Comparison of ENCODE assay signal across 9 cellular contexts in the genomic region with DNA sequence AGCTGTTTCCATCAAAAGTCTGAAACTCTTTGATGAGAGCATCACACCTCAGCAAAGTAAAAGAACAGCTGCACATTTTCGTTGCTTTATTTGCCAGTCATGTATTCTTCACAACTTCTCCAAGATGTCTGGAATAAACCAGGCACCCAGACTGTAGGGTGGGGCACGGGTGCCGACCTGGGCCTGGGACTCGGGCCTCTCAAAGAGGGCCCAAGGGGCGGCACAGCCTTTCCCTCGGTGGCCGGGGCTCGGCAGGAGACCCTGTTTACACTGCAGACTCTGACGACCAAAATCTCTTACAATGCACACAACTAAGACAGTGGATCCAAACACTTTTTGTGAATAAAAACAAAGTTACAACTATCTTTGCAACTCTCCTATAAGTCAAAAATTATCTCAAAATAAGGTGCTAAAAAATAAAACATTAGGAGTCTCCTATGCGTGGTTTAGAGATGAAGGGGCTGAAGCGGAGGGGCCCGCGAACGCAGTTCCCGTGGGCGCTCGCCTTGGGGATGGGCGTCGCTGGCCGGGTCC. TPM values are rescaled to one million over a fixed set of nuclear protein-coding genes. Genes with fewer than 3 reads are reported as not detected.
DNase-seq lines count a peak whose midpoint lies in the region; ATAC-seq, FAIRE-seq and TF ChIP-seq lines count a peak whose summit lies in the region.
"Had no signal": no experiment of that assay in that cellular context is flagged by ENCODE, and none has a peak within 500 bp of the region (broad histone marks: within the 10 kb centered on the region; RNA-seq: fewer than 3 reads in every experiment).

No MANE protein-coding gene starts in this region.

- H3K36me3 ChIP-seq in astrocyte (ENCODE audit: insufficient read depth, low read length) (peaks cover 8% of the 10 kb centered on the region), kidney epithelial cell (ENCODE audit: control insufficient read depth, insufficient read depth, low read length) (peaks cover 1% of the 10 kb centered on the region), testis (ENCODE audit: low read depth, missing control alignments) (no peaks in the 10 kb centered on the region)

- H3K4me3 ChIP-seq in astrocyte (ENCODE audit: insufficient read depth, low read depth, low read length), result peak overlapping the region; percentile 89
- H3K4me3 ChIP-seq in kidney epithelial cell (ENCODE audit: low read depth, low read length), result peak overlapping the region; percentile 96
- H3K4me3 ChIP-seq in testis, result peak overlapping the region; percentile 81 to 94

- 0 to 2% methylated on average over 14 to 20 of the region's 20 CpGs for WGBS in testis, 2 donors

- TF ChIP-seq CTCF in astrocyte (IDR thresholded peaks at IDR 0.05; ENCODE audit: insufficient read depth, low read depth, low read length) (no peak), kidney epithelial cell (IDR thresholded peaks at IDR 0.05; ENCODE audit: insufficient read depth, low read length, poor library complexity, severe bottlenecking) (no peak), testis (IDR thresholded peaks at IDR 0.05) (no peak)

- no peaks in the 10 kb centered on the region for H3K27me3 ChIP-seq in astrocyte (ENCODE audit: insufficient read depth, low read length)
- H3K27me3 ChIP-seq in kidney epithelial cell (ENCODE audit: control insufficient read depth, insufficient read depth, low read length), result no peaks in the 10 kb centered on the region
- no peaks in the 10 kb centered on the region for H3K27me3 ChIP-seq in testis

- H3K9me3 ChIP-seq in astrocyte (ENCODE audit: insufficient read depth, low read depth, low read length), result no peaks in the 10 kb centered on the region
- H3K9me3 ChIP-seq in testis, result no peaks in the 10 kb centered on the region

- no peak for ATAC-seq in activated T-cell treated with anti-CD3 and anti-CD28 coated beads, Interleukin-2, amount 50 U/mL, for 72 hours (replicated peaks in 1 of 2)
- ATAC-seq in HG03095 (IDR thresholded peaks at IDR 0.05; ENCODE audit: unreplicated experiment) (no peak), GM21528 (IDR thresholded peaks at IDR 0.05; ENCODE audit: low FRiP score, unreplicated experiment) (no peak)

- peak overlapping the region; percentile 83 to 91 for H3K4me3 Mint-ChIP-seq in activated T-cell treated with anti-CD3 and anti-CD28 coated beads, Interleukin-2, amount 50 U/mL, for 72 hours
- H3K4me3 Mint-ChIP-seq in astrocyte (ENCODE audit: unreplicated experiment), result peak overlapping the region; percentile 88

- H3K4me1 ChIP-seq in astrocyte (ENCODE audit: insufficient read depth, low read length) (peaks cover 22% of the 10 kb centered on the region), testis (peaks cover 19% of the 10 kb centered on the region)

- peak overlapping the region; percentile 68 for H2AFZ ChIP-seq in astrocyte (ENCODE audit: low read depth, low read length)

- H3K9me3 Mint-ChIP-seq in activated T-cell treated with anti-CD3 and anti-CD28 coated beads, Interleukin-2, amount 50 U/mL, for 72 hours, result peaks cover 0 to 3% of the 10 kb centered on the region in 2 donors
- no peaks in the 10 kb centered on the region for H3K9me3 Mint-ChIP-seq in astrocyte (ENCODE audit: unreplicated experiment)

- no peaks in the 10 kb centered on the region for H3K27me3 Mint-ChIP-seq in activated T-cell treated with anti-CD3 and anti-CD28 coated beads, Interleukin-2, amount 50 U/mL, for 72 hours (ENCODE audit: low read depth)
- H3K27me3 Mint-ChIP-seq in astrocyte (ENCODE audit: low read depth, unreplicated experiment), result no peaks in the 10 kb centered on the region

- peak overlapping the region; percentile 84 for H3K9ac ChIP-seq in astrocyte (ENCODE audit: low read length)

- peaks cover 44% of the 10 kb centered on the region for H3K79me2 ChIP-seq in astrocyte (ENCODE audit: insufficient read depth, low read length)

- no peak for TF ChIP-seq POLR2A in testis (IDR thresholded peaks at IDR 0.05)
- no peak for TF ChIP-seq POLR2A in GM12891 (IDR thresholded peaks at IDR 0.05; ENCODE audit: low read depth, low read length)

- H3K36me3 Mint-ChIP-seq in activated T-cell treated with anti-CD3 and anti-CD28 coated beads, Interleukin-2, amount 50 U/mL, for 72 hours (ENCODE audit: insufficient read depth in 2 of 2), result peaks cover 3 to 13% of the 10 kb centered on the region in 2 donors
- H3K36me3 Mint-ChIP-seq in astrocyte (ENCODE audit: low read depth, unreplicated experiment), result peaks cover 11% of the 10 kb centered on the region

- peaks cover 41% of the 10 kb centered on the region for H4K20me1 ChIP-seq in astrocyte (ENCODE audit: insufficient read depth, low read length)

- peak overlapping the region; percentile 85 for H3K27ac Mint-ChIP-seq in activated T-cell treated with anti-CD3 and anti-CD28 coated beads, Interleukin-2, amount 50 U/mL, for 72 hours
- H3K27ac Mint-ChIP-seq in astrocyte (ENCODE audit: unreplicated experiment), result no peak overlapping the region

- peaks cover 51% of the 10 kb centered on the region for H3K4me1 Mint-ChIP-seq in activated T-cell treated with anti-CD3 and anti-CD28 coated beads, Interleukin-2, amount 50 U/mL, for 72 hours (ENCODE audit: low read depth)
- peaks cover 28% of the 10 kb centered on the region for H3K4me1 Mint-ChIP-seq in astrocyte (ENCODE audit: low read depth, unreplicated experiment)

- intact Hi-C loops in testis (cut with DNase I; ENCODE audit: low total_unique reads), result no loop called here

- H3K4me2 ChIP-seq in astrocyte (ENCODE audit: low read length), result peak overlapping the region; percentile 92

- H3K27ac ChIP-seq in astrocyte (ENCODE audit: low read depth, low read length) (peak overlapping the region; percentile 69), testis (peak overlapping the region; percentile 88 to 89)

- no peak for FAIRE-seq in astrocyte (lab: Jason Lieb, UNC)
- no peak for FAIRE-seq in GM12891 (lab: Jason Lieb, UNC)
- FAIRE-seq: endometrium had no signal

- DNase-seq in activated T-cell treated with anti-CD3 and anti-CD28 coated beads, Interleukin-2, amount 50 U/mL, for 72 hours, result no peak
- DNase-seq in activated T-cell treated with anti-CD3 and anti-CD28 coated beads, Interleukin-2, amount 50 U/mL, for 1 hour, result no peak
- no peak for DNase-seq in astrocyte (ENCODE audit: low read depth)
- no peak for DNase-seq in kidney epithelial cell (ENCODE audit: low read depth)
- no peak for DNase-seq in testis
- DNase-seq in GM12891 (ENCODE audit: insufficient read length, low spot score), result no peak

TF ChIP-seq in GM12891, 5 proteins besides CTCF, POLR2A, EP300 and RAD21:
- TF ChIP-seq PAX5 (IDR thresholded peaks at IDR 0.05; ENCODE audit: insufficient read depth, low read length, severe bottlenecking) (no peak), POU2F2 (IDR thresholded peaks at IDR 0.05; ENCODE audit: low read depth, low read length) (no peak), SPI1 (IDR thresholded peaks at IDR 0.05; ENCODE audit: low read depth, low read length) (no peak), TAF1 (IDR thresholded peaks at IDR 0.05; ENCODE audit: low read depth, low read length) (no peak), POLR2AphosphoS5 (IDR thresholded peaks at IDR 0.05; ENCODE audit: low read depth, low read length) (no peak)

RNA-seq across cellular contexts. Expression of gene LSS, which starts 0.7 kb away (rescaled TPM):
- 10 to 100 TPM; 18.9 to 22.4 TPM for total RNA-seq in activated T-cell treated with anti-CD3 and anti-CD28 coated beads, Interleukin-2, amount 50 U/mL, for 72 hours
- total RNA-seq in astrocyte, result 58.1 and 83.2 TPM in 2 replicates
- total RNA-seq in kidney epithelial cell, result 74.5 and 93.0 TPM in 2 replicates
- total RNA-seq in testis, result 100 to 1,000 TPM; 126 to 152 TPM
- polyA plus RNA-seq in testis (ENCODE audit: insufficient read depth, low read depth, low replicate concordance), result 35.6 TPM
- polyA plus RNA-seq in GM12891 (2012; ENCODE audit: low read depth, missing spikeins), result 36.0 TPM

RNA-seq across cellular contexts. Expression of gene SPATC1L, which starts 43.6 kb away (rescaled TPM):
- 10 to 100 TPM in 1 of 2 donors, 1 to 10 TPM in 1; 2.6 to 12.9 TPM for total RNA-seq in activated T-cell treated with anti-CD3 and anti-CD28 coated beads, Interleukin-2, amount 50 U/mL, for 72 hours
- 15.8 and 17.8 TPM in 2 replicates for total RNA-seq in astrocyte
- total RNA-seq in kidney epithelial cell, result 10.9 and 16.7 TPM in 2 replicates
- 10 to 100 TPM; 75.6 to 96.1 TPM for total RNA-seq in testis
- polyA plus RNA-seq in testis (ENCODE audit: insufficient read depth, low read depth, low replicate concordance), result 55.4 TPM
- polyA plus RNA-seq in GM12891 (2012; ENCODE audit: low read depth, missing spikeins), result 6.9 TPM

RNA-seq across cellular contexts. Expression of gene MCM3AP, which starts 57.5 kb away (rescaled TPM):
- 100 to 1,000 TPM; 120 to 121 TPM for total RNA-seq in activated T-cell treated with anti-CD3 and anti-CD28 coated beads, Interleukin-2, amount 50 U/mL, for 72 hours
- total RNA-seq in astrocyte (84.2 and 86.7 TPM in 2 replicates), kidney epithelial cell (63.7 and 81.6 TPM in 2 replicates), testis (100 to 1,000 TPM; 107 to 136 TPM)
- polyA plus RNA-seq in testis (ENCODE audit: insufficient read depth, low read depth, low replicate concordance), result 68.3 TPM
- polyA plus RNA-seq in GM12891 (2012; ENCODE audit: low read depth, missing spikeins), result 38.5 TPM

RNA-seq across cellular contexts. Expression of gene YBEY, which starts 58.3 kb away (rescaled TPM):
- total RNA-seq in activated T-cell treated with anti-CD3 and anti-CD28 coated beads, Interleukin-2, amount 50 U/mL, for 72 hours, result 10 to 100 TPM; 22.3 to 25.7 TPM
- 13.5 and 16.8 TPM in 2 replicates for total RNA-seq in astrocyte
- total RNA-seq in kidney epithelial cell, result 19.4 and 23.7 TPM in 2 replicates
- total RNA-seq in testis, result 10 to 100 TPM; 50.7 to 55.0 TPM
- polyA plus RNA-seq in testis (ENCODE audit: insufficient read depth, low read depth, low replicate concordance), result 141 TPM
- 20.5 TPM for polyA plus RNA-seq in GM12891 (2012; ENCODE audit: low read depth, missing spikeins)
